ENCODE assay signal across 8 cellular contexts in the genomic region with DNA sequence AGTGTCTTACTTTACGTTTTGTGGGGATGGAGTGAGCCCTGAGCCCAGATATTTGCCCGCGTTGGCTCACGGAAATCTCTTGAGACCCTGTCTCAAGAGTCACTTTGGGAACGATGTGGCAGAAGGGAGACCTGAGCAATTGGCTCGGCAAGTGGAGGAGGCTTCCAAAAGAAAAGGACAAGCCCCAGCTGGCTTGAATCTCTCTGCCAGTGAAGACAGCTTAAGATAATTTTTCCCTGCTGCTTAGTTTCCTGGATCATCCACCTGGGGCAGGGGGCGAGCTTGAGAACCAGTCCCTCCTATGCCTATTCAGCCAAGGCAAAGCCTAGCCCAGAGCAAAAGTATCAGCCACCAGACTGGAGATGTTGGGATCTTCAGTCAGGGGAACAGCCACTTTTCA. TPM values are rescaled to one million over a fixed set of nuclear protein-coding genes. Genes with fewer than 3 reads are reported as not detected.
DNase-seq lines count a peak whose midpoint lies in the region; ATAC-seq, FAIRE-seq and TF ChIP-seq lines count a peak whose summit lies in the region.

No MANE protein-coding gene starts in this region.

- peaks cover 5% of the 10 kb centered on the region for H3K36me3 Mint-ChIP-seq in activated CD4-positive, alpha-beta memory T cell treated with anti-CD3 and anti-CD28 coated beads, Interleukin-2, amount 10 ng/mL, durations not matched to agents 7 days and 5 days (ENCODE audit: low read depth)

- H3K27ac Mint-ChIP-seq in activated CD4-positive, alpha-beta memory T cell treated with anti-CD3 and anti-CD28 coated beads, Interleukin-2, amount 10 ng/mL, durations not matched to agents 7 days and 5 days, result peak overlapping the region; percentile 91

- TF ChIP-seq CTCF in AG10803 (conservative IDR thresholded peaks at IDR 0.05; ENCODE audit: low read length) (no peak), HCT116 (IDR thresholded peaks at IDR 0.05 in 2 of 3, conservative IDR thresholded peaks at IDR 0.05 in 1 of 3; ENCODE audit: borderline replicate concordance in 1 of 3, insufficient read depth in 1 of 3, low read depth in 2 of 3, low read length in 2 of 3) (no peak), hepatocyte (IDR thresholded peaks at IDR 0.05; ENCODE audit: poor library complexity) (no peak)

- CTCF ChIA-PET in HCT116 (lab: Charles Lee), result no interaction called here
- CTCF ChIA-PET in activated CD4-positive, alpha-beta memory T cell treated with anti-CD3 and anti-CD28 coated beads, Interleukin-2, amount 10 ng/mL, durations not matched to agents 7 days and 5 days (lab: Charles Lee), result no interaction called here

- BruUV-seq in HCT116 (replicated peaks; lab: Mats Ljungman, UMichigan), result TSS peak; percentile 55

- H3K4me2 ChIP-seq in HCT116 (ENCODE audit: low read length), result peak overlapping the region; percentile 95
- peak overlapping the region; percentile 92 for H3K4me2 ChIP-seq in hepatocyte

- DNase-seq in AG10803 (ENCODE audit: low read depth) (no peak), HCT116 (ENCODE audit: low read depth, low spot score) (no peak), hepatocyte (ENCODE audit: low spot score) (peak; percentile 32), small intestine (peak; percentile 9), COR-L47 (lab: John Stamatoyannopoulos, UW) (no peak), AML-193 (lab: John Stamatoyannopoulos, UW) (no peak)
- DNase-seq in activated CD4-positive, alpha-beta memory T cell treated with anti-CD3 and anti-CD28 coated beads, Interleukin-2, amount 10 ng/mL, durations not matched to agents 7 days and 5 days, result no peak

- RAD21 ChIA-PET in HCT116 (lab: Charles Lee; ENCODE audit: low non-redundant PET in 1 of 2, low total read pairs in 2 of 2, uncharacterized antibody in 2 of 2, unreplicated experiment in 2 of 2), result no interaction called here

- peak overlapping the region; percentile 69; the same call in 1 of the 2 replicates for H3K27ac ChIP-seq in HCT116 (ENCODE audit: low read depth, low read length)
- peak overlapping the region; percentile 97 for H3K27ac ChIP-seq in hepatocyte
- peak overlapping the region; percentile 65 to 92 for H3K27ac ChIP-seq in small intestine (ENCODE audit: low read depth in 1 of 2, low read length in 1 of 2)

- H3K9me2 ChIP-seq in HCT116 (ENCODE audit: insufficient read depth) (no peaks in the 10 kb centered on the region), hepatocyte (replicated peaks; ENCODE audit: insufficient read depth) (no peaks in the 10 kb centered on the region)

- peaks cover 9 to 15% of the 10 kb centered on the region in 2 experiments; a peak in 3 of 4 replicates for H3K4me1 ChIP-seq in HCT116 (ENCODE audit: control insufficient read depth in 1 of 2, insufficient read depth in 2 of 2, low read length in 2 of 2)
- H3K4me1 ChIP-seq in hepatocyte (ENCODE audit: insufficient read depth), result no peaks in the 10 kb centered on the region
- peaks cover 2 to 3% of the 10 kb centered on the region in 2 donors for H3K4me1 ChIP-seq in small intestine (ENCODE audit: control insufficient read depth in 2 of 2, insufficient read depth in 1 of 2, low read depth in 1 of 2, low read length in 1 of 2)

- H3K9ac ChIP-seq in HCT116 (ENCODE audit: low read length), result peak overlapping the region; percentile 90

- 2% methylated on average over 7 of the region's 7 CpGs for WGBS in hepatocyte (ENCODE audit: low lambda C conversion rate, missing lambda C conversion rate)
- WGBS in small intestine, 3 donors, result 0 to 2% (median 0%) methylated on average over 7 of the region's 7 CpGs

- H3K9me3 Mint-ChIP-seq in activated CD4-positive, alpha-beta memory T cell treated with anti-CD3 and anti-CD28 coated beads, Interleukin-2, amount 10 ng/mL, durations not matched to agents 7 days and 5 days, result no peaks in the 10 kb centered on the region

- no peak for ATAC-seq in HCT116
- ATAC-seq in HG02870 (IDR thresholded peaks at IDR 0.05; ENCODE audit: unreplicated experiment), result no peak

- no peak for FAIRE-seq in small intestine (lab: Jason Lieb, UNC)

- H4K20me1 ChIP-seq in HCT116 (ENCODE audit: insufficient read depth) (no peaks in the 10 kb centered on the region), hepatocyte (ENCODE audit: insufficient read depth, poor library complexity, severe bottlenecking) (no peaks in the 10 kb centered on the region)

- POLR2A ChIA-PET in HCT116 (lab: Charles Lee), result interaction anchor here (1.0 to 1.1 kb wide), 2 partner anchors 25 to 28 kb away, joined by 3 read pairs; no protein-coding TSS in a partner anchor
- POLR2A ChIA-PET in activated CD4-positive, alpha-beta memory T cell treated with anti-CD3 and anti-CD28 coated beads, Interleukin-2, amount 10 ng/mL, durations not matched to agents 7 days and 5 days (lab: Charles Lee), result interaction anchor here (1.0 to 1.8 kb wide), 7 partner anchors 8 to 374 kb away, joined by 3 to 7 read pairs (median 4); a partner anchor contains a TSS

- no peaks in the 10 kb centered on the region for H3K27me3 Mint-ChIP-seq in activated CD4-positive, alpha-beta memory T cell treated with anti-CD3 and anti-CD28 coated beads, Interleukin-2, amount 10 ng/mL, durations not matched to agents 7 days and 5 days

- no peak for TF ChIP-seq RAD21 in HCT116 (IDR thresholded peaks at IDR 0.05; ENCODE audit: low read depth)

- H3K4me3 ChIP-seq in AG10803 (ENCODE audit: low read length) (peak overlapping the region; percentile 98), HCT116 (replicated peaks in 1 of 2; ENCODE audit: low read depth in 1 of 2, low read length in 2 of 2) (peak overlapping the region; percentile 96 to 98), hepatocyte (peak overlapping the region; percentile 89), small intestine (ENCODE audit: low read depth in 1 of 2, low read length in 2 of 2) (peak overlapping the region; percentile 63 to 71)

- intact Hi-C loops in HCT116 (cut with micrococcal nuclease), result no loop called here

- H3K4me1 Mint-ChIP-seq in activated CD4-positive, alpha-beta memory T cell treated with anti-CD3 and anti-CD28 coated beads, Interleukin-2, amount 10 ng/mL, durations not matched to agents 7 days and 5 days, result peaks cover 24% of the 10 kb centered on the region

- peak overlapping the region; percentile 86 for H3K4me3 Mint-ChIP-seq in activated CD4-positive, alpha-beta memory T cell treated with anti-CD3 and anti-CD28 coated beads, Interleukin-2, amount 10 ng/mL, durations not matched to agents 7 days and 5 days

- H3K36me3 ChIP-seq in HCT116 (ENCODE audit: control insufficient read depth in 1 of 2, insufficient read depth in 2 of 2, low read length in 2 of 2), result no peaks in the 10 kb centered on the region
- no peaks in the 10 kb centered on the region for H3K36me3 ChIP-seq in hepatocyte (replicated peaks; ENCODE audit: insufficient read depth, low read depth)
- no peaks in the 10 kb centered on the region for H3K36me3 ChIP-seq in small intestine (ENCODE audit: control insufficient read depth in 2 of 2, insufficient read depth in 2 of 2, low read length in 2 of 2)

- H3K9me3 ChIP-seq in HCT116 (ENCODE audit: control insufficient read depth in 1 of 2, insufficient read depth in 1 of 2, low read depth in 1 of 2, low read length in 2 of 2) (no peaks in the 10 kb centered on the region), hepatocyte (ENCODE audit: low read depth) (peaks cover 3% of the 10 kb centered on the region), small intestine (ENCODE audit: control insufficient read depth, low read depth) (no peaks in the 10 kb centered on the region)

- H2AFZ ChIP-seq in HCT116 (ENCODE audit: low read depth, low read length, poor library complexity, severe bottlenecking), result no peak overlapping the region
- H2AFZ ChIP-seq in hepatocyte, result peak overlapping the region; percentile 96

- H3K79me2 ChIP-seq in HCT116 (ENCODE audit: insufficient read depth, low read length) (peaks cover 40% of the 10 kb centered on the region), hepatocyte (peaks cover 33% of the 10 kb centered on the region)

- TF ChIP-seq POLR2A in HCT116 (IDR thresholded peaks at IDR 0.05; ENCODE audit: borderline replicate concordance, extremely low read depth, insufficient read depth, insufficient read length), result no peak

- H3K27me3 ChIP-seq in HCT116 (ENCODE audit: insufficient read depth, low read length), result no peaks in the 10 kb centered on the region
- H3K27me3 ChIP-seq in hepatocyte, result no peaks in the 10 kb centered on the region
- no peaks in the 10 kb centered on the region for H3K27me3 ChIP-seq in small intestine (ENCODE audit: control insufficient read depth in 2 of 2, insufficient read depth in 2 of 2, low read length in 2 of 2)

TF ChIP-seq in HCT116, 20 proteins besides CTCF, POLR2A, EP300 and RAD21 (continues in another document):
- TF ChIP-seq CEBPB (IDR thresholded peaks at IDR 0.05; ENCODE audit: low read depth) (no peak), EZH2 (IDR thresholded peaks at IDR 0.05) (no peak), FOSL1 (IDR thresholded peaks at IDR 0.05; ENCODE audit: low read depth) (no peak), SRF (IDR thresholded peaks at IDR 0.05; ENCODE audit: low read depth) (no peak), ZNF274 (IDR thresholded peaks at IDR 0.05; ENCODE audit: low read depth, low read length) (no peak), EGR1 (IDR thresholded peaks at IDR 0.05; ENCODE audit: low read depth) (no peak), POLR2AphosphoS5 (IDR thresholded peaks at IDR 0.05; ENCODE audit: low read depth, low read length) (no peak), ZFX (IDR thresholded peaks at IDR 0.05) (no peak), CBX3 (IDR thresholded peaks at IDR 0.05; ENCODE audit: low read depth) (no peak), SIN3A (IDR thresholded peaks at IDR 0.05; ENCODE audit: low read depth) (no peak)
- TF ChIP-seq, protein P1, sequence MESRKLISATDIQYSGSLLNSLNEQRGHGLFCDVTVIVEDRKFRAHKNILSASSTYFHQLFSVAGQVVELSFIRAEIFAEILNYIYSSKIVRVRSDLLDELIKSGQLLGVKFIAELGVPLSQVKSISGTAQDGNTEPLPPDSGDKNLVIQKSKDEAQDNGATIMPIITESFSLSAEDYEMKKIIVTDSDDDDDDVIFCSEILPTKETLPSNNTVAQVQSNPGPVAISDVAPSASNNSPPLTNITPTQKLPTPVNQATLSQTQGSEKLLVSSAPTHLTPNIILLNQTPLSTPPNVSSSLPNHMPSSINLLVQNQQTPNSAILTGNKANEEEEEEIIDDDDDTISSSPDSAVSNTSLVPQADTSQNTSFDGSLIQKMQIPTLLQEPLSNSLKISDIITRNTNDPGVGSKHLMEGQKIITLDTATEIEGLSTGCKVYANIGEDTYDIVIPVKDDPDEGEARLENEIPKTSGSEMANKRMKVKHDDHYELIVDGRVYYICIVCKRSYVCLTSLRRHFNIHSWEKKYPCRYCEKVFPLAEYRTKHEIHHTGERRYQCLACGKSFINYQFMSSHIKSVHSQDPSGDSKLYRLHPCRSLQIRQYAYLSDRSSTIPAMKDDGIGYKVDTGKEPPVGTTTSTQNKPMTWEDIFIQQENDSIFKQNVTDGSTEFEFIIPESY (IDR thresholded peaks at IDR 0.05; ENCODE audit: extremely low read depth, insufficient replicate concordance, low read length), result no peak

RNA-seq across cellular contexts. Expression of a gene that starts 0.7 kb away (rescaled TPM):
- total RNA-seq in HCT116 (2021; ENCODE audit: unreplicated experiment), result 10.6 TPM
- 6.6 and 9.0 TPM in 2 replicates for polyA plus RNA-seq in HCT116 (2012)
- 10 to 100 TPM; 18.0 to 18.6 TPM for total RNA-seq in activated CD4-positive, alpha-beta memory T cell treated with anti-CD3 and anti-CD28 coated beads, Interleukin-2, amount 10 ng/mL, durations not matched to agents 7 days and 5 days
- total RNA-seq in hepatocyte, result 21.9 and 28.8 TPM in 2 replicates
- 13.9 and 16.0 TPM in 2 replicates for polyA plus RNA-seq in hepatocyte
- polyA plus RNA-seq in small intestine, result 10 to 100 TPM in 1 of 3 donors, 1 to 10 TPM in 2; 4.6 to 11.7 (median 4.9) TPM

Comparison
In these comparisons a context has a peak if more than half of its experiments do, and no peak if none do; other contexts are left out.
1. DNase-seq: peak in hepatocyte (single experiment) and small intestine (single experiment); none in AG10803 (single experiment), HCT116 (single experiment), activated CD4-positive, alpha-beta memory T cell treated with anti-CD3 and anti-CD28 coated beads, Interleukin-2, amount 10 ng/mL, durations not matched to agents 7 days and 5 days (single experiment), COR-L47 (single experiment) and AML-193 (0 of 2).
2. Peak in every context shown above with its lines, with median percentiles within 50 percentile points of each other: H3K4me3 ChIP-seq and H3K27ac ChIP-seq.